Comparison of ENCODE assay signal across 1 cellular context in genomic region chr1:155130272-155131006, GRCh38.
TF ChIP-seq lines count a peak whose summit lies in the region.

No MANE protein-coding gene starts in this region.

TF ChIP-seq in GM23338, 12 proteins besides CTCF, POLR2A, EP300 and RAD21 (continued from another document):
- TF ChIP-seq, protein P1, sequence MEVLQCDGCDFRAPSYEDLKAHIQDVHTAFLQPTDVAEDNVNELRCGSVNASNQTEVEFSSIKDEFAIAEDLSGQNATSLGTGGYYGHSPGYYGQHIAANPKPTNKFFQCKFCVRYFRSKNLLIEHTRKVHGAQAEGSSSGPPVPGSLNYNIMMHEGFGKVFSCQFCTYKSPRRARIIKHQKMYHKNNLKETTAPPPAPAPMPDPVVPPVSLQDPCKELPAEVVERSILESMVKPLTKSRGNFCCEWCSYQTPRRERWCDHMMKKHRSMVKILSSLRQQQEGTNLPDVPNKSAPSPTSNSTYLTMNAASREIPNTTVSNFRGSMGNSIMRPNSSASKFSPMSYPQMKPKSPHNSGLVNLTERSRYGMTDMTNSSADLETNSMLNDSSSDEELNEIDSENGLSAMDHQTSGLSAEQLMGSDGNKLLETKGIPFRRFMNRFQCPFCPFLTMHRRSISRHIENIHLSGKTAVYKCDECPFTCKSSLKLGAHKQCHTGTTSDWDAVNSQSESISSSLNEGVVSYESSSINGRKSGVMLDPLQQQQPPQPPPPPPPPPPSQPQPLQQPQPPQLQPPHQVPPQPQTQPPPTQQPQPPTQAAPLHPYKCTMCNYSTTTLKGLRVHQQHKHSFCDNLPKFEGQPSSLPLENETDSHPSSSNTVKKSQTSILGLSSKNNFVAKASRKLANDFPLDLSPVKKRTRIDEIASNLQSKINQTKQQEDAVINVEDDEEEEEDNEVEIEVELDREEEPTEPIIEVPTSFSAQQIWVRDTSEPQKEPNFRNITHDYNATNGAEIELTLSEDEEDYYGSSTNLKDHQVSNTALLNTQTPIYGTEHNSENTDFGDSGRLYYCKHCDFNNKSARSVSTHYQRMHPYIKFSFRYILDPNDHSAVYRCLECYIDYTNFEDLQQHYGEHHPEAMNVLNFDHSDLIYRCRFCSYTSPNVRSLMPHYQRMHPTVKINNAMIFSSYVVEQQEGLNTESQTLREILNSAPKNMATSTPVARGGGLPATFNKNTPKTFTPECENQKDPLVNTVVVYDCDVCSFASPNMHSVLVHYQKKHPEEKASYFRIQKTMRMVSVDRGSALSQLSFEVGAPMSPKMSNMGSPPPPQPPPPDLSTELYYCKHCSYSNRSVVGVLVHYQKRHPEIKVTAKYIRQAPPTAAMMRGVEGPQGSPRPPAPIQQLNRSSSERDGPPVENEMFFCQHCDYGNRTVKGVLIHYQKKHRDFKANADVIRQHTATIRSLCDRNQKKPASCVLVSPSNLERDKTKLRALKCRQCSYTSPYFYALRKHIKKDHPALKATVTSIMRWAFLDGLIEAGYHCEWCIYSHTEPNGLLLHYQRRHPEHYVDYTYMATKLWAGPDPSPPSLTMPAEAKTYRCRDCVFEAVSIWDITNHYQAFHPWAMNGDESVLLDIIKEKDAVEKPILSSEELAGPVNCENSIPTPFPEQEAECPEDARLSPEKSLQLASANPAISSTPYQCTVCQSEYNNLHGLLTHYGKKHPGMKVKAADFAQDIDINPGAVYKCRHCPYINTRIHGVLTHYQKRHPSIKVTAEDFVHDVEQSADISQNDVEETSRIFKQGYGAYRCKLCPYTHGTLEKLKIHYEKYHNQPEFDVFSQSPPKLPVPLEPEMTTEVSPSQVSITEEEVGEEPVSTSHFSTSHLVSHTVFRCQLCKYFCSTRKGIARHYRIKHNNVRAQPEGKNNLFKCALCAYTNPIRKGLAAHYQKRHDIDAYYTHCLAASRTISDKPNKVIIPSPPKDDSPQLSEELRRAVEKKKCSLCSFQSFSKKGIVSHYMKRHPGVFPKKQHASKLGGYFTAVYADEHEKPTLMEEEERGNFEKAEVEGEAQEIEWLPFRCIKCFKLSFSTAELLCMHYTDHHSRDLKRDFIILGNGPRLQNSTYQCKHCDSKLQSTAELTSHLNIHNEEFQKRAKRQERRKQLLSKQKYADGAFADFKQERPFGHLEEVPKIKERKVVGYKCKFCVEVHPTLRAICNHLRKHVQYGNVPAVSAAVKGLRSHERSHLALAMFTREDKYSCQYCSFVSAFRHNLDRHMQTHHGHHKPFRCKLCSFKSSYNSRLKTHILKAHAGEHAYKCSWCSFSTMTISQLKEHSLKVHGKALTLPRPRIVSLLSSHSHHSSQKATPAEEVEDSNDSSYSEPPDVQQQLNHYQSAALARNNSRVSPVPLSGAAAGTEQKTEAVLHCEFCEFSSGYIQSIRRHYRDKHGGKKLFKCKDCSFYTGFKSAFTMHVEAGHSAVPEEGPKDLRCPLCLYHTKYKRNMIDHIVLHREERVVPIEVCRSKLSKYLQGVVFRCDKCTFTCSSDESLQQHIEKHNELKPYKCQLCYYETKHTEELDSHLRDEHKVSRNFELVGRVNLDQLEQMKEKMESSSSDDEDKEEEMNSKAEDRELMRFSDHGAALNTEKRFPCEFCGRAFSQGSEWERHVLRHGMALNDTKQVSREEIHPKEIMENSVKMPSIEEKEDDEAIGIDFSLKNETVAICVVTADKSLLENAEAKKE (CRISPR knock-in tag; IDR thresholded peaks at IDR 0.05) = no peak
- TF ChIP-seq, protein P2, sequence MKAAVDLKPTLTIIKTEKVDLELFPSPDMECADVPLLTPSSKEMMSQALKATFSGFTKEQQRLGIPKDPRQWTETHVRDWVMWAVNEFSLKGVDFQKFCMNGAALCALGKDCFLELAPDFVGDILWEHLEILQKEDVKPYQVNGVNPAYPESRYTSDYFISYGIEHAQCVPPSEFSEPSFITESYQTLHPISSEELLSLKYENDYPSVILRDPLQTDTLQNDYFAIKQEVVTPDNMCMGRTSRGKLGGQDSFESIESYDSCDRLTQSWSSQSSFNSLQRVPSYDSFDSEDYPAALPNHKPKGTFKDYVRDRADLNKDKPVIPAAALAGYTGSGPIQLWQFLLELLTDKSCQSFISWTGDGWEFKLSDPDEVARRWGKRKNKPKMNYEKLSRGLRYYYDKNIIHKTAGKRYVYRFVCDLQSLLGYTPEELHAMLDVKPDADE (IDR thresholded peaks at IDR 0.05) = no peak
- TF ChIP-seq POLR2AphosphoS5 (IDR thresholded peaks at IDR 0.05; ENCODE audit: low read depth) (no peak), EZH2phosphoT487 (IDR thresholded peaks at IDR 0.05; ENCODE audit: unreplicated experiment) (no peak), JUNB (IDR thresholded peaks at IDR 0.05; ENCODE audit: unreplicated experiment) (no peak), EZH2 (IDR thresholded peaks at IDR 0.05; ENCODE audit: low read depth, unreplicated experiment) (no peak), NANOG (IDR thresholded peaks at IDR 0.05; ENCODE audit: borderline replicate concordance) (no peak)
